ENCODE assay signal across 18 cellular contexts in genomic region chr10:68633281-68633680, GRCh38.
"Had no signal": no experiment of that assay in that cellular context is flagged by ENCODE, and none has a peak within 500 bp of the region (broad histone marks: within the 10 kb centered on the region; RNA-seq: fewer than 3 reads in every experiment).

No MANE protein-coding gene starts in this region.

- DNase-seq: dermis blood vessel endothelial cell; esophagus squamous epithelium; foreskin fibroblast; glutamatergic neuron; islet precursor cell; mammary epithelial cell; naive thymus-derived CD4-positive, alpha-beta T cell; sigmoid colon; stimulated activated CD4-positive, alpha-beta T cell treated with anti-CD3 and anti-CD28 coated beads, Interleukin-2, amount 100 ng/mL, for 24 hours; stimulated activated CD4-positive, alpha-beta T cell treated with anti-CD3 and anti-CD28 coated beads, Interleukin-4, amount 100 ng/mL, for 4 hours; stimulated activated naive B cell treated with anti-CD40 and anti-IgM and Interleukin-4, amounts not matched to agents 10 μg/mL and 1 μg/mL and 100 μg/mL, for 72 hours; stimulated activated naive CD8-positive, alpha-beta T cell treated with anti-CD3 and anti-CD28 coated beads, Interleukin-15, amount 100 ng/mL, for 72 hours; testis; transverse colon had no signal

- H3K4me3 ChIP-seq: esophagus squamous epithelium, gastroesophageal sphincter, right atrium auricular region, sigmoid colon, skin epidermis, testis, transverse colon had no signal

- H3K27ac ChIP-seq: esophagus squamous epithelium, gastroesophageal sphincter, neutrophil, right atrium auricular region, sigmoid colon, skin epidermis, testis, transverse colon had no signal

- H3K9me3 ChIP-seq: esophagus squamous epithelium, gastroesophageal sphincter, neutrophil, right atrium auricular region, sigmoid colon, testis, transverse colon had no signal

- H3K27me3 ChIP-seq: esophagus squamous epithelium, gastroesophageal sphincter, neutrophil, right atrium auricular region, sigmoid colon, testis, transverse colon had no signal

- H3K4me1 ChIP-seq: esophagus squamous epithelium had no signal

- H3K36me3 ChIP-seq: esophagus squamous epithelium, gastroesophageal sphincter, neutrophil, right atrium auricular region, sigmoid colon, transverse colon had no signal
